ENCODE assay signal across 8 cellular contexts in genomic region chr1:236524892-236525179, GRCh38.
DNase-seq lines count a peak whose midpoint lies in the region; ATAC-seq and TF ChIP-seq lines count a peak whose summit lies in the region.

No MANE protein-coding gene starts in this region.

- peak overlapping the region; percentile 21 for H3K9ac ChIP-seq in parathyroid adenoma

- H3K79me2 ChIP-seq in parathyroid adenoma: peaks cover 10% of the 10 kb centered on the region

- no peaks in the 10 kb centered on the region for H3K4me1 ChIP-seq in parathyroid adenoma

- peaks cover 50% of the 10 kb centered on the region for H3K36me3 Mint-ChIP-seq in effector memory CD8-positive, alpha-beta T cell (ENCODE audit: insufficient read depth)

- no peaks in the 10 kb centered on the region for H3K9me3 ChIP-seq in parathyroid adenoma (ENCODE audit: control insufficient read depth, low read length)

- ATAC-seq in GM18909 (IDR thresholded peaks at IDR 0.05; ENCODE audit: poor library complexity, unreplicated experiment): peak; percentile 1
- no peak for ATAC-seq in effector memory CD8-positive, alpha-beta T cell (replicated peaks)
- no peak for ATAC-seq in GM18873 (IDR thresholded peaks at IDR 0.05; ENCODE audit: low FRiP score, unreplicated experiment)

- peaks cover 19 to 25% of the 10 kb centered on the region in 2 donors for H3K4me1 Mint-ChIP-seq in effector memory CD8-positive, alpha-beta T cell (ENCODE audit: low read depth in 2 of 2)

- H3K9me3 Mint-ChIP-seq in effector memory CD8-positive, alpha-beta T cell: no peaks in the 10 kb centered on the region

- peak overlapping the region; percentile 68 for H3K4me2 ChIP-seq in parathyroid adenoma (ENCODE audit: low read length)

- DNase-seq in NB4 (ENCODE audit: low read depth) (no peak), activated gamma-delta T cell (lab: John Stamatoyannopoulos, UW) (no peak), germinal center (ENCODE audit: low spot score) (no peak)
- DNase-seq in effector memory CD8-positive, alpha-beta T cell: no peak
- no peak for DNase-seq in activated CD8-positive, alpha-beta memory T cell treated with anti-CD3 and anti-CD28 coated beads, Interleukin-2, amount 50 U/mL, for 48 hours

- TF ChIP-seq CTCF in NB4 (IDR thresholded peaks at IDR 0.05; ENCODE audit: low read depth, low read length) (no peak), parathyroid adenoma (IDR thresholded peaks at IDR 0.05) (no peak)

- no peak overlapping the region for H3K27ac ChIP-seq in parathyroid adenoma

- peak overlapping the region; percentile 98 to 99 for H3K27ac Mint-ChIP-seq in effector memory CD8-positive, alpha-beta T cell

- TF ChIP-seq POLR2A in NB4 (IDR thresholded peaks at IDR 0.05; ENCODE audit: extremely low read depth, insufficient read length): no peak

- no peaks in the 10 kb centered on the region for H3K27me3 ChIP-seq in parathyroid adenoma (ENCODE audit: control insufficient read depth, insufficient read depth, low read length)

- H2AFZ ChIP-seq in parathyroid adenoma: peak overlapping the region; percentile 87

- peak overlapping the region; percentile 85 for H3K4me3 ChIP-seq in NB4 (ENCODE audit: low read depth, low read length)
- peak overlapping the region; percentile 80 for H3K4me3 ChIP-seq in parathyroid adenoma (ENCODE audit: low read depth, low read length)

- peak overlapping the region; percentile 95 to 100 for H3K4me3 Mint-ChIP-seq in effector memory CD8-positive, alpha-beta T cell

- H3K36me3 ChIP-seq in parathyroid adenoma (ENCODE audit: control insufficient read depth, insufficient read depth, low read length): no peaks in the 10 kb centered on the region

- H3K27me3 Mint-ChIP-seq in effector memory CD8-positive, alpha-beta T cell: no peaks in the 10 kb centered on the region
